ENCODE assay signal across 29 cellular contexts in genomic region chr4:56060021-56060420, GRCh38.
"Had no signal": no experiment of that assay in that cellular context is flagged by ENCODE, and none has a peak within 500 bp of the region (broad histone marks: within the 10 kb centered on the region; RNA-seq: fewer than 3 reads in every experiment).

No MANE protein-coding gene starts in this region.

- H3K4me1 Mint-ChIP-seq: activated CD4-positive, alpha-beta T cell treated with anti-CD3 and anti-CD28 coated beads for 36 hours; activated CD4-positive, alpha-beta T cell treated with anti-CD3 and anti-CD28 coated beads, Interleukin-2, amount 10 ng/mL, durations not matched to agents 7 days and 5 days had no signal

- H3K4me3 Mint-ChIP-seq: activated CD4-positive, alpha-beta T cell treated with anti-CD3 and anti-CD28 coated beads for 36 hours; activated CD4-positive, alpha-beta T cell treated with anti-CD3 and anti-CD28 coated beads, Interleukin-2, amount 10 ng/mL, durations not matched to agents 7 days and 5 days; activated CD8-positive, alpha-beta T cell treated with anti-CD3 and anti-CD28 coated beads, Interleukin-2, amount 10 ng/mL, durations not matched to agents 7 days and 5 days; activated naive CD4-positive, alpha-beta T cell treated with anti-CD3 and anti-CD28 coated beads for 36 hours; activated T-cell treated with anti-CD3 and anti-CD28 coated beads, Interleukin-2, amount 50 U/mL, for 4 hours; activated T-helper 1 cell treated with anti-CD3 and anti-CD28 coated beads, Interleukin-12 subunit alpha, Interleukin-12 subunit beta, Interleukin-2, Interleukin-4 antibody, amounts not matched to agents 30 ng/mL and 10 ng/mL and 1 ng/mL, durations not matched to agents 14 hours and 24 hours and 36 hours had no signal

- H3K9me3 Mint-ChIP-seq: activated CD4-positive, alpha-beta T cell treated with anti-CD3 and anti-CD28 coated beads, Interleukin-2, amount 10 ng/mL, durations not matched to agents 7 days and 5 days; activated naive CD4-positive, alpha-beta T cell treated with anti-CD3 and anti-CD28 coated beads for 36 hours; activated T-cell treated with anti-CD3 and anti-CD28 coated beads, Interleukin-2, amount 50 U/mL, for 4 hours; activated T-helper 1 cell treated with anti-CD3 and anti-CD28 coated beads, Interleukin-12 subunit alpha, Interleukin-12 subunit beta, Interleukin-2, Interleukin-4 antibody, amounts not matched to agents 30 ng/mL and 10 ng/mL and 1 ng/mL, durations not matched to agents 14 hours and 24 hours and 36 hours had no signal

- H3K4me3 ChIP-seq: adrenal gland, K562, PC-9 had no signal

- H3K27me3 ChIP-seq: adrenal gland had no signal

- H3K9me3 ChIP-seq: adrenal gland had no signal

- ATAC-seq: activated CD4-positive, alpha-beta T cell treated with anti-CD3 and anti-CD28 coated beads for 36 hours; activated CD4-positive, CD25-positive, alpha-beta regulatory T cell treated with anti-CD3 and anti-CD28 coated beads, Interleukin-2, amount 50 U/mL, for 24 hours; activated CD8-positive, alpha-beta T cell treated with anti-CD3 and anti-CD28 coated beads, Interleukin-2, amount 10 ng/mL, durations not matched to agents 7 days and 5 days; activated naive CD4-positive, alpha-beta T cell treated with anti-CD3 and anti-CD28 coated beads, Interleukin-2, amount 50 U/mL, for 72 hours; activated T-cell treated with anti-CD3 and anti-CD28 coated beads, Interleukin-2, amount 50 U/mL, for 4 hours; K562; Right ventricle myocardium inferior had no signal

- H3K4me1 ChIP-seq: adrenal gland had no signal

- H3K27ac Mint-ChIP-seq: activated CD4-positive, alpha-beta T cell treated with anti-CD3 and anti-CD28 coated beads for 36 hours; activated CD4-positive, alpha-beta T cell treated with anti-CD3 and anti-CD28 coated beads, Interleukin-2, amount 10 ng/mL, durations not matched to agents 7 days and 5 days; activated CD8-positive, alpha-beta T cell treated with anti-CD3 and anti-CD28 coated beads, Interleukin-2, amount 10 ng/mL, durations not matched to agents 7 days and 5 days; activated naive CD4-positive, alpha-beta T cell treated with anti-CD3 and anti-CD28 coated beads for 36 hours; activated naive CD4-positive, alpha-beta T cell treated with anti-CD3 and anti-CD28 coated beads, Interleukin-2, amount 50 U/mL, for 72 hours; activated T-helper 1 cell treated with anti-CD3 and anti-CD28 coated beads, Interleukin-12 subunit alpha, Interleukin-12 subunit beta, Interleukin-2, Interleukin-4 antibody, amounts not matched to agents 30 ng/mL and 10 ng/mL and 1 ng/mL, durations not matched to agents 14 hours and 24 hours and 36 hours had no signal

- H3K27ac ChIP-seq: adrenal gland, PC-9, RWPE1 had no signal

- H3K36me3 ChIP-seq: adrenal gland had no signal

- DNase-seq: activated CD4-positive, alpha-beta T cell treated with anti-CD3 and anti-CD28 coated beads for 36 hours; activated CD4-positive, alpha-beta T cell treated with anti-CD3 and anti-CD28 coated beads, Interleukin-2, amount 10 ng/mL, durations not matched to agents 7 days and 5 days; activated CD4-positive, alpha-beta T cell treated with anti-CD3 and anti-CD28 coated beads, Interleukin-2, amount 50 U/mL, for 48 hours; activated CD8-positive, alpha-beta T cell treated with anti-CD3 and anti-CD28 coated beads, Interleukin-2, amount 10 ng/mL, durations not matched to agents 7 days and 5 days; activated gamma-delta T cell treated with Interleukin-2 at 50 U/mL for 16 hours; activated naive CD4-positive, alpha-beta T cell treated with anti-CD3 and anti-CD28 coated beads for 36 hours; activated T-cell treated with anti-CD3 and anti-CD28 coated beads, Interleukin-2, amount 50 U/mL, for 4 hours; adrenal gland; caudate nucleus; NCI-H1105 treated with DMSO at 0.1 percent for 48 hours; NCI-H1436; NCI-H1694 treated with DMSO at 0.1 percent for 48 hours; NCI-H2029; NCI-H2171; NCI-H510A; NCI-H526; NCI-H748 treated with DMSO at 0.1 percent for 48 hours; PC-9; SIG-M5; SW 1271; T-helper 1 cell; T-helper 2 cell; T-helper 9 cell had no signal
